ENCODE assay signal across 22 cellular contexts in genomic region chr2:140551291-140551690, GRCh38.
DNase-seq lines count a peak whose midpoint lies in the region; FAIRE-seq and TF ChIP-seq lines count a peak whose summit lies in the region.
"Had no signal": no experiment of that assay in that cellular context is flagged by ENCODE, and none has a peak within 500 bp of the region (broad histone marks: within the 10 kb centered on the region; RNA-seq: fewer than 3 reads in every experiment).

No MANE protein-coding gene starts in this region.

- H3K27me3 Mint-ChIP-seq in brain (no peaks in the 10 kb centered on the region), nephron progenitor cell (ENCODE audit: low read depth, poor library complexity) (no peaks in the 10 kb centered on the region)
- H3K27me3 Mint-ChIP-seq: CD4-positive, alpha-beta T cell had no signal

- H3K36me3 ChIP-seq in kidney (ENCODE audit: control insufficient read depth in 1 of 2, insufficient read depth in 2 of 2, low read length in 2 of 2) = no peaks in the 10 kb centered on the region
- H3K36me3 ChIP-seq: BLaER1 had no signal

- FAIRE-seq in kidney (lab: Jason Lieb, UNC) = peak; percentile 50
- FAIRE-seq: GM19239 had no signal

- TF ChIP-seq CTCF in brain (conservative IDR thresholded peaks at IDR 0.05) = no peak
- no peak for TF ChIP-seq CTCF in kidney (IDR thresholded peaks at IDR 0.05; ENCODE audit: borderline replicate concordance, extremely low read depth, insufficient read depth)
- TF ChIP-seq CTCF in nephron progenitor cell (IDR thresholded peaks at IDR 0.05) = no peak

- H3K9me3 Mint-ChIP-seq in brain (peaks cover 0 to 2% (median 0%) of the 10 kb centered on the region in 5 experiments), nephron progenitor cell (no peaks in the 10 kb centered on the region)

- H3K27ac Mint-ChIP-seq in brain (peak overlapping the region in 3 of 5 experiments; percentile 2 to 12 (median 4)), nephron progenitor cell (peak overlapping the region; percentile 83)
- H3K27ac Mint-ChIP-seq: CD4-positive, alpha-beta T cell; HFFc6 had no signal

- H3K4me3 Mint-ChIP-seq in brain (no peak overlapping the region), nephron progenitor cell (no peak overlapping the region)
- H3K4me3 Mint-ChIP-seq: CD4-positive, alpha-beta T cell; HFFc6 had no signal

- H3K27ac ChIP-seq in kidney (ENCODE audit: low read depth in 2 of 2, low read length in 2 of 2) = no peak overlapping the region
- H3K27ac ChIP-seq: BLaER1 had no signal

- intact Hi-C loops in kidney (cut with DNase I) = no loop called here

- no peak overlapping the region for H3K9ac ChIP-seq in kidney (ENCODE audit: low read length in 2 of 2)
- H3K9ac ChIP-seq: BLaER1 had no signal

- no peaks in the 10 kb centered on the region for H3K36me3 Mint-ChIP-seq in brain
- no peaks in the 10 kb centered on the region for H3K36me3 Mint-ChIP-seq in nephron progenitor cell (ENCODE audit: low read depth)

- DNase-seq in kidney (no peak), nephron progenitor cell (no peak), NOMO-1 (lab: John Stamatoyannopoulos, UW; ENCODE audit: unreplicated experiment in 2 of 2) (no peak)
- DNase-seq in activated naive CD4-positive, alpha-beta T cell treated with anti-CD3 and anti-CD28 coated beads, Interleukin-2, amount 50 U/mL, for 16 hours = no peak
- no peak for DNase-seq in activated CD4-positive, CD25-positive, alpha-beta regulatory T cell (lab: John Stamatoyannopoulos, UW)
- DNase-seq in central memory CD4-positive, alpha-beta T cell = no peak
- DNase-seq: CD4-positive, alpha-beta T cell; COR-L47; DMS79; H7; HFFc6; Kasumi-1; NCI-H1048; NCI-H1417 treated with DMSO at 0.1 percent for 48 hours; NCI-H187; NCI-H446; NCI-H526; PC-3; Right ventricle myocardium superior had no signal

- H3K4me1 Mint-ChIP-seq in brain (peaks cover 15% of the 10 kb centered on the region), nephron progenitor cell (peaks cover 18% of the 10 kb centered on the region)

- no peaks in the 10 kb centered on the region for H3K9me3 ChIP-seq in kidney (ENCODE audit: control insufficient read depth in 1 of 2, low read length in 2 of 2)
- H3K9me3 ChIP-seq: BLaER1 had no signal

- H3K4me3 ChIP-seq in kidney (ENCODE audit: low read length in 2 of 2) = no peak overlapping the region
- H3K4me3 ChIP-seq: BLaER1 had no signal

- H3K4me1 ChIP-seq in kidney (ENCODE audit: control insufficient read depth in 1 of 2, insufficient read depth in 1 of 2, low read depth in 1 of 2, low read length in 2 of 2) = peaks cover 0 to 5% of the 10 kb centered on the region in 2 donors
- H3K4me1 ChIP-seq: BLaER1 had no signal
